ENCODE assay signal across 16 cellular contexts in the genomic region with DNA sequence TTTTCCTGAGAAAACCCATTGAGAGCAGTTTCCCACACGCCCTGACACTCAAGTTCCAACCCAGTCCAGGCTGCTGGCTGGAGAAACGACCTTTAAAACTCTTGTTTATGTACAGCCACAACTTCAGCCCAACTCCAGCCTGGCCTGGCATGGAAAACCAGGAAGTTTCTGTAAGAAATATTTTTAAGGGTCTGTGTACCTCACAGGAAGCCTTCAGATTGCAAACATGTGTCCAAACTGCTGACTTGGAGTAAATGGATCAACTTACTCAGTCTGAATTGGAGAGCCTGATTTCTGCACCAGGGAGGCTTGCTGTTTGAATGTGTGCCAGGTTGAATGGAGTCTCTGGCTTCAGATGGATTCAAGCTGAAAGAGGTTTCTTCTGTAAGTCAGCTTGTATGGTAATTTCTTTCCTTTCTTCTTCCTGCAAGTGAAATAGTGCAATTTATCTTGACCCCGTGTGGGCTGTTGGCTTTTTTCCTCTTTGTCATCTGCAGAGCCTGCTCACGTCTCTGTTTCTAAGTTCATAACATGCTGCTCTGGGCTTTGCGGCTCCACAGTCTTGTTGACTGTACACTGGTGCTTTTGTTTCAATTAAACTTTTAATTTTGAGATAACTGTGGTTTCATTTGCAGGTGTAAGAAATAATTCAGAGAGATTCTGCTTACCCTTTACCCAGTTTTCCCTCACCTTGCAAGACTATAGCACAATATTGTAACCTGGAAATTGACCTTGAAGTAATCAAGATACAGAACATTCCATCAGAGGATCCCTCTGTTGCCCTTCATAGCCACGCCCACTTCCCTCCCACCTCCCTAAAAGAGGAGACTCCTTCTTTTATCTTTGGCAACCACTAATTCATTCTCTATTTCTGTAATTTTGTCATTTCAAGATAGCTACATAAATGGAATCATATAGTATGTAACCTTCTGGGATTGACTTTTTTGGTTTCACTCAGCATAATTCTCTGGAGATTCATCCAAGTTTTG.
DNase-seq lines count a peak whose midpoint lies in the region; ATAC-seq and TF ChIP-seq lines count a peak whose summit lies in the region.
"Had no signal": no experiment of that assay in that cellular context is flagged by ENCODE, and none has a peak within 500 bp of the region (broad histone marks: within the 10 kb centered on the region; RNA-seq: fewer than 3 reads in every experiment).

No MANE protein-coding gene starts in this region.

- no peak overlapping the region for H2BK5ac ChIP-seq in trophoblast cell (ENCODE audit: low read depth, low read length, poor library complexity)

- no peak overlapping the region for H4K91ac ChIP-seq in trophoblast cell (ENCODE audit: low read depth, low read length)

- no peak overlapping the region for H2AK5ac ChIP-seq in trophoblast cell (ENCODE audit: low read length)

- H3K36me3 ChIP-seq in trophoblast cell (ENCODE audit: control insufficient read depth in 1 of 2, insufficient read depth in 2 of 2, low read length in 2 of 2): no peaks in the 10 kb centered on the region
- H3K36me3 ChIP-seq: brain microvascular endothelial cell, Peyer's patch had no signal

- H2BK120ac ChIP-seq in trophoblast cell (ENCODE audit: insufficient read depth, low read length, poor library complexity): no peak overlapping the region

- no peaks in the 10 kb centered on the region for H3K27me3 ChIP-seq in right cardiac atrium (ENCODE audit: control insufficient read depth, insufficient read depth)
- H3K27me3 ChIP-seq in trophoblast cell (ENCODE audit: insufficient read depth, low read length): no peaks in the 10 kb centered on the region
- H3K27me3 ChIP-seq: brain microvascular endothelial cell, Peyer's patch had no signal

- H3K9me3 ChIP-seq in right cardiac atrium (ENCODE audit: control insufficient read depth, low read length): no peaks in the 10 kb centered on the region
- no peaks in the 10 kb centered on the region for H3K9me3 ChIP-seq in trophoblast cell (ENCODE audit: insufficient read depth, low read depth, low read length)
- H3K9me3 ChIP-seq: Peyer's patch had no signal

- no peak for TF ChIP-seq CTCF in choroid plexus epithelial cell (conservative IDR thresholded peaks at IDR 0.05; ENCODE audit: low read depth, low read length)

- no peak overlapping the region for H3K4ac ChIP-seq in trophoblast cell (ENCODE audit: low read depth, low read length)

- H2AFZ ChIP-seq in trophoblast cell (ENCODE audit: insufficient read depth, low read length, poor library complexity): no peak overlapping the region

- H4K12ac ChIP-seq in trophoblast cell (ENCODE audit: low read depth, low read length): no peak overlapping the region

- H4K8ac ChIP-seq in trophoblast cell (ENCODE audit: low read depth, low read length): no peak overlapping the region

- H3K4me3 ChIP-seq in choroid plexus epithelial cell (ENCODE audit: low read depth, low read length) (no peak overlapping the region), right cardiac atrium (ENCODE audit: low read length) (no peak overlapping the region), skeletal muscle cell (ENCODE audit: low read depth, low read length) (no peak overlapping the region), trophoblast cell (ENCODE audit: low read depth, low read length) (no peak overlapping the region)
- H3K4me3 ChIP-seq: Peyer's patch had no signal

- no peaks in the 10 kb centered on the region for H3K79me1 ChIP-seq in trophoblast cell (ENCODE audit: low read length)

- H3K4me1 ChIP-seq in right cardiac atrium (ENCODE audit: control insufficient read depth, insufficient read depth, low read length) (no peaks in the 10 kb centered on the region), trophoblast cell (ENCODE audit: control insufficient read depth in 1 of 2, insufficient read depth in 2 of 2, low read length in 2 of 2) (no peaks in the 10 kb centered on the region)
- H3K4me1 ChIP-seq: Peyer's patch had no signal

- intact Hi-C loops in right cardiac atrium (cut with DNase I): no loop called here

- no peak overlapping the region for H3K9ac ChIP-seq in trophoblast cell (ENCODE audit: low read length)

- H3K79me2 ChIP-seq in trophoblast cell (ENCODE audit: control insufficient read depth, insufficient read depth, low read length, poor library complexity): no peaks in the 10 kb centered on the region

- ATAC-seq in right cardiac atrium: peak; percentile 50 to 79
- no peak for ATAC-seq in GM19467 (IDR thresholded peaks at IDR 0.05; ENCODE audit: unreplicated experiment)
- ATAC-seq: naive thymus-derived CD4-positive, alpha-beta T cell; stimulated activated naive CD8-positive, alpha-beta T cell treated with anti-CD3 and anti-CD28 coated beads, Interleukin-15, amount 100 ng/mL, for 72 hours had no signal

- no peak overlapping the region for H3K4me2 ChIP-seq in trophoblast cell (ENCODE audit: low read length)

- H3K14ac ChIP-seq in trophoblast cell (ENCODE audit: low read length): no peak overlapping the region

- no peak overlapping the region for H2BK12ac ChIP-seq in trophoblast cell (ENCODE audit: low read length)

- WGBS in right cardiac atrium: 39% methylated on average over 6 of the region's 6 CpGs
- WGBS in trophoblast cell (ENCODE audit: extremely low coverage, insufficient coverage, insufficient read length): no CpG with 5 or more reads among the region's 6 CpGs

- H3K18ac ChIP-seq in trophoblast cell (ENCODE audit: low read length): no peak overlapping the region

- H3K27ac ChIP-seq in right cardiac atrium (ENCODE audit: low read length) (no peak overlapping the region), trophoblast cell (ENCODE audit: low read depth, low read length) (no peak overlapping the region)
- H3K27ac ChIP-seq: brain microvascular endothelial cell, Peyer's patch had no signal

- DNase-seq in DMS79 treated with DMSO at 0.1 percent for 48 hours (lab: John Stamatoyannopoulos, UW) (peak; percentile 72), choroid plexus epithelial cell (ENCODE audit: low read depth) (peak; percentile 14), right cardiac atrium (peak in 1 of 3 donors; percentile 54), skeletal muscle cell (ENCODE audit: low read depth) (peak; percentile 4), trophoblast cell (no peak), T1000 (lab: John Stamatoyannopoulos, UW) (no peak)
- DNase-seq: activated CD4-positive, alpha-beta T cell treated with anti-CD3 and anti-CD28 coated beads, Interleukin-2, amount 50 U/mL, for 4 hours; activated naive CD4-positive, alpha-beta T cell treated with anti-CD3 and anti-CD28 coated beads for 36 hours; brain microvascular endothelial cell; naive thymus-derived CD4-positive, alpha-beta T cell; NCI-H2081; NCI-H82; Peyer's patch; stimulated activated naive CD8-positive, alpha-beta T cell treated with anti-CD3 and anti-CD28 coated beads, Interleukin-15, amount 100 ng/mL, for 72 hours; SW 1271 had no signal

- no peak overlapping the region for H3K23ac ChIP-seq in trophoblast cell (ENCODE audit: low read length)

Comparison
In these comparisons a context has a peak if more than half of its experiments do, and no peak if none do; other contexts are left out.
1. DNase-seq: peak in DMS79 treated with DMSO at 0.1 percent for 48 hours (single experiment), choroid plexus epithelial cell (single experiment) and skeletal muscle cell (single experiment); none in trophoblast cell (0 of 2) and T1000 (single experiment).